35 cellular contexts compared by ENCODE assay signal in the genomic region with DNA sequence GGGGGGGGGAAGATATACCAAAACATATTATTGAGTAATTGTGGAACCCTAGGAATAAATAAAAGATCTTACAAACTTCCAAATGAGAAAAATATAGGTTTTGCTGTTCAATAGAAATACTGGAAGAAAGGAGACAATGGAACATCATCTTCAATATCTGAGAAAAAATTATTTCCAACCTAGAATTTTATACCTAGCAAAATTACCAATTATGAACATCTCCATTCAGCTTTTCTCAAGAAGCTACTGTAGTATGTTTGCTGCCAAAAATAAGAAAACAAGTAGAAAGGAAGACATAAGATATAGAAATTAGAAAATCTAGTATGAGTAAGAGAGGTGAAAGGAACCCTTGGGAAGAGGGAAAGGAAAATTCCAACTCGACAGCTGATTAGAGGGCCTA.
"Had no signal": no experiment of that assay in that cellular context is flagged by ENCODE, and none has a peak within 500 bp of the region (broad histone marks: within the 10 kb centered on the region; RNA-seq: fewer than 3 reads in every experiment).

No MANE protein-coding gene starts in this region.

- H3K36me3 ChIP-seq: MG63 had no signal

- H3K9me3 ChIP-seq: MG63 had no signal

- H3K9ac ChIP-seq: KMS-11 had no signal

- DNase-seq: Karpas-422, Kasumi-1, MG63, MM.1S, MV-4-11, NCI-H1048, NCI-H1092, NCI-H1092 treated with DMSO at 0.1 percent for 48 hours, NCI-H1105, NCI-H1105 treated with DMSO at 0.1 percent for 48 hours, NCI-H1417, NCI-H1417 treated with DMSO at 0.1 percent for 48 hours, NCI-H1436, NCI-H1436 treated with DMSO at 0.1 percent for 48 hours, NCI-H146, NCI-H1694, NCI-H1694 treated with DMSO at 0.1 percent for 48 hours, NCI-H187, NCI-H187 treated with DMSO at 0.1 percent for 48 hours, NCI-H1930, NCI-H2029, NCI-H2029 treated with DMSO at 0.1 percent for 48 hours, NCI-H2081, NCI-H2081 treated with DMSO at 0.1 percent for 48 hours, NCI-H2107, NCI-H2171, NCI-H2171 treated with DMSO at 0.1 percent for 48 hours, NCI-H2227 treated with DMSO at 0.1 percent for 48 hours, NCI-H226, NCI-H345, NCI-H446, NCI-H446 treated with DMSO at 0.1 percent for 48 hours, NCI-H510A, NCI-H510A treated with DMSO at 0.1 percent for 48 hours had no signal

- H3K4me3 ChIP-seq: MG63 had no signal

- H3K4me2 ChIP-seq: KMS-11 had no signal

- H3K27ac ChIP-seq: KMS-11 had no signal
